ENCODE assay signal across 13 cellular contexts in genomic region chr20:57476073-57476526, GRCh38. TPM values are rescaled to one million over a fixed set of nuclear protein-coding genes. Genes with fewer than 3 reads are reported as not detected.
DNase-seq lines count a peak whose midpoint lies in the region; ATAC-seq and TF ChIP-seq lines count a peak whose summit lies in the region.
"Had no signal": no experiment of that assay in that cellular context is flagged by ENCODE, and none has a peak within 500 bp of the region (broad histone marks: within the 10 kb centered on the region; RNA-seq: fewer than 3 reads in every experiment).

No MANE protein-coding gene starts in this region.

- no peaks in the 10 kb centered on the region for H4K20me1 ChIP-seq in OCI-LY7 (ENCODE audit: insufficient read depth, low read length)

- no peak overlapping the region for H2BK5ac ChIP-seq in mesendoderm (ENCODE audit: low read length)

- H2BK15ac ChIP-seq in mesendoderm (replicated peaks; ENCODE audit: low read depth), result no peak overlapping the region

- H3K27ac ChIP-seq in OCI-LY7 (ENCODE audit: low read depth, low read length, poor library complexity, severe bottlenecking), result peak overlapping the region; percentile 99
- no peak overlapping the region for H3K27ac ChIP-seq in mesendoderm (ENCODE audit: low read depth, low read length)
- H3K27ac ChIP-seq: skin epidermis, tibial nerve had no signal

- peaks cover 6% of the 10 kb centered on the region; the same call in 1 of the 2 replicates for H3K36me3 ChIP-seq in OCI-LY7 (ENCODE audit: insufficient read depth, low read length)
- H3K36me3 ChIP-seq in mesendoderm (ENCODE audit: control insufficient read depth, insufficient read depth, low read length), result no peaks in the 10 kb centered on the region
- H3K36me3 ChIP-seq: tibial nerve had no signal

- peaks cover 13% of the 10 kb centered on the region for H3K4me1 Mint-ChIP-seq in T-helper 2 cell treated with Interferon-gamma antibody and Interleukin-4, amounts not matched to agents 5 μg/mL and 100 μg/mL, for 36 hours (ENCODE audit: low read depth)

- no peak overlapping the region for H2AK5ac ChIP-seq in mesendoderm (ENCODE audit: low read length)

- H3K4me1 ChIP-seq in OCI-LY7 (ENCODE audit: insufficient read depth, low read length, poor library complexity, severe bottlenecking), result peaks cover 98% of the 10 kb centered on the region
- no peaks in the 10 kb centered on the region for H3K4me1 ChIP-seq in mesendoderm (ENCODE audit: control insufficient read depth, low read depth, low read length)
- H3K4me1 ChIP-seq: tibial nerve had no signal

- H3K79me2 ChIP-seq in OCI-LY7 (ENCODE audit: insufficient read depth, low read depth, low read length) (peaks cover 6% of the 10 kb centered on the region; the same call in 1 of the 2 replicates), mesendoderm (ENCODE audit: control insufficient read depth, insufficient read depth, low read length) (no peaks in the 10 kb centered on the region)

- H3K4me3 Mint-ChIP-seq in T-helper 2 cell treated with Interferon-gamma antibody and Interleukin-4, amounts not matched to agents 5 μg/mL and 100 μg/mL, for 36 hours, result no peak overlapping the region
- H3K4me3 Mint-ChIP-seq: central memory CD8-positive, alpha-beta T cell had no signal

- H3K4me3 ChIP-seq in OCI-LY7 (ENCODE audit: low read depth, low read length, poor library complexity, severe bottlenecking), result peak overlapping the region; percentile 59
- no peak overlapping the region for H3K4me3 ChIP-seq in mesendoderm (ENCODE audit: low read length)
- H3K4me3 ChIP-seq: skin epidermis, tibial nerve had no signal

- peaks cover 7% of the 10 kb centered on the region; the same call in 1 of the 2 replicates for H3K9me3 ChIP-seq in OCI-LY7 (ENCODE audit: low read length)
- H3K9me3 ChIP-seq: tibial nerve had no signal

- no peak overlapping the region for H3K9ac ChIP-seq in mesendoderm (ENCODE audit: low read length)

- H2BK120ac ChIP-seq in mesendoderm (ENCODE audit: low read depth, low read length), result no peak overlapping the region

- H3K9me2 ChIP-seq in OCI-LY7 (ENCODE audit: insufficient read depth, low read length), result no peaks in the 10 kb centered on the region

- H4K5ac ChIP-seq in mesendoderm (ENCODE audit: low read length), result no peak overlapping the region

- no peak overlapping the region for H3K4ac ChIP-seq in mesendoderm (ENCODE audit: low read depth, low read length)

- no peak overlapping the region for H3K56ac ChIP-seq in mesendoderm (ENCODE audit: low read length)

- no peaks in the 10 kb centered on the region for H3K9me3 Mint-ChIP-seq in T-helper 2 cell treated with Interferon-gamma antibody and Interleukin-4, amounts not matched to agents 5 μg/mL and 100 μg/mL, for 36 hours
- H3K9me3 Mint-ChIP-seq: central memory CD8-positive, alpha-beta T cell had no signal

- no peak overlapping the region for H3K18ac ChIP-seq in mesendoderm (ENCODE audit: low read length)

- H3K23ac ChIP-seq in mesendoderm (ENCODE audit: low read length), result no peak overlapping the region

- H4K8ac ChIP-seq in mesendoderm (ENCODE audit: low read depth, low read length), result no peak overlapping the region

- TF ChIP-seq CTCF in OCI-LY7 (conservative IDR thresholded peaks at IDR 0.05; ENCODE audit: low read length), result no peak

- H3K27me3 Mint-ChIP-seq in T-helper 2 cell treated with Interferon-gamma antibody and Interleukin-4, amounts not matched to agents 5 μg/mL and 100 μg/mL, for 36 hours (ENCODE audit: low read depth), result peaks cover 17% of the 10 kb centered on the region

- POLR2A ChIA-PET in OCI-LY7 (lab: Charles Lee), result interaction anchor here (0.6 to 4.8 kb wide), 9 partner anchors 12 to 159 kb away, joined by 3 to 24 read pairs (median 4); no protein-coding TSS in a partner anchor

- intact Hi-C loops in OCI-LY7 (cut with micrococcal nuclease; ENCODE audit: unreplicated experiment) (loop anchor here (5.0 kb wide), 1 partner anchor 159 kb away; no protein-coding TSS in a partner anchor), posterior vena cava (cut with DNase I) (loop anchor here in 1 of 2 donors (10.0 kb wide), 1 partner anchor 71 kb away; no protein-coding TSS in a partner anchor)

- H3K4me2 ChIP-seq in OCI-LY7 (ENCODE audit: low read length) (peak overlapping the region; percentile 98), mesendoderm (ENCODE audit: low read length) (no peak overlapping the region)

- no peak overlapping the region for H3K27ac Mint-ChIP-seq in T-helper 2 cell treated with Interferon-gamma antibody and Interleukin-4, amounts not matched to agents 5 μg/mL and 100 μg/mL, for 36 hours

- ATAC-seq in GM18909 (IDR thresholded peaks at IDR 0.05; ENCODE audit: poor library complexity, unreplicated experiment) (peak; percentile 31), HG02938 (IDR thresholded peaks at IDR 0.05; ENCODE audit: unreplicated experiment) (peak; percentile 42)

- no TSS peak for BruUV-seq in OCI-LY7 (replicated peaks; lab: Mats Ljungman, UMichigan)

- H2AFZ ChIP-seq in OCI-LY7 (ENCODE audit: low read length), result no peak overlapping the region

- WGBS in mesendoderm (ENCODE audit: extremely low coverage, insufficient coverage, low lambda C conversion rate), result no CpG with 5 or more reads among the region's 6 CpGs

- H3K79me1 ChIP-seq in mesendoderm (ENCODE audit: low read length), result no peaks in the 10 kb centered on the region

- DNase-seq in OCI-LY7 (ENCODE audit: low spot score) (peak; percentile 89), posterior vena cava (ENCODE audit: low spot score) (peak; percentile 68), amygdala (lab: John Stamatoyannopoulos, UW) (no peak), mesendoderm (no peak), HPDE6-E6E7 (ENCODE audit: extremely low spot score) (no peak)
- DNase-seq in T-helper 2 cell treated with Interferon-gamma antibody and Interleukin-4, amounts not matched to agents 5 μg/mL and 100 μg/mL, for 36 hours (ENCODE audit: low spot score), result no peak
- DNase-seq: activated CD4-positive, alpha-beta T cell treated with anti-CD3 and anti-CD28 coated beads, Interleukin-2, amount 50 U/mL, for 4 hours; NCI-H748 treated with DMSO at 0.1 percent for 48 hours had no signal

- no peaks in the 10 kb centered on the region for H3K27me3 ChIP-seq in mesendoderm (ENCODE audit: insufficient read depth, low read length, poor library complexity)

- CTCF ChIA-PET in OCI-LY7 (lab: Charles Lee; ENCODE audit: unreplicated experiment), result interaction anchor here (1.2 kb wide), 1 partner anchor 86 kb away, joined by 3 read pairs; no protein-coding TSS in a partner anchor

- H3K36me3 Mint-ChIP-seq in T-helper 2 cell treated with Interferon-gamma antibody and Interleukin-4, amounts not matched to agents 5 μg/mL and 100 μg/mL, for 36 hours (ENCODE audit: low read depth), result no peaks in the 10 kb centered on the region

RNA-seq across cellular contexts. Expression of gene CTCFL, which starts 48.8 kb away (rescaled TPM):
- 0.63 TPM in 1 of 2 replicates, not detected in the other for total RNA-seq in OCI-LY7 (2014; rRNA removed; shearing (Covaris generic))
- total RNA-seq in OCI-LY7 (2022), result not detected in 2 replicates
- not detected for total RNA-seq in posterior vena cava
- polyA plus RNA-seq in mesendoderm (2013, experiment 1 of 2), result 0.74 TPM
- polyA plus RNA-seq in mesendoderm (2013, experiment 2 of 2), result 0.84 TPM
- total RNA-seq: tibial nerve had no signal

Comparison
In these comparisons a context has a peak if more than half of its experiments do, and no peak if none do; other contexts are left out.
1. DNase-seq: peak in OCI-LY7 (single experiment) and posterior vena cava (single experiment); none in amygdala (0 of 56), mesendoderm (single experiment), T-helper 2 cell treated with Interferon-gamma antibody and Interleukin-4, amounts not matched to agents 5 μg/mL and 100 μg/mL, for 36 hours (single experiment) and HPDE6-E6E7 (single experiment).